In the genomic region with DNA sequence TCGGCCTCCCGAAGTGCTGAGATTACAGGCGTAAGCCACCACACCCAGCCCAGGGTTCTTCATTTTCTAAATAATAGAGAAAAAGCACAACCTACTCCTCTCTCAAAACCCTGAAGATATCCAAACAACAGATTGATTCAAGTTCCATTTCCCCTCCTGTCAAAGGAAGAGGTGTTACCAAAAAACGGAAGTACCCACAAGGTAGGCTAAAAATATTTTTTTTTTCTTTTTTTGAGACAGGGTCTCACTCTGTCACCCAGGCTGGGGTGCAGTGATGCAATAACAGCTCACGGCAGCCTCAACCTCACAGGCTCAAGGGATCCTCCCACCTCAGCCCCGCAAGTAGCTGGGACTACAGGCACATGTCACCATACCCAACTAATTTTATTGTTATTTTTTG, we compare ENCODE assay signal across 27 cellular contexts. TPM values are rescaled to one million over a fixed set of nuclear protein-coding genes. Genes with fewer than 3 reads are reported as not detected.
DNase-seq lines count a peak whose midpoint lies in the region; ATAC-seq lines count a peak whose summit lies in the region.
"Had no signal": no experiment of that assay in that cellular context is flagged by ENCODE, and none has a peak within 500 bp of the region (broad histone marks: within the 10 kb centered on the region; RNA-seq: fewer than 3 reads in every experiment).

No MANE protein-coding gene starts in this region.

- no peaks in the 10 kb centered on the region for H3K27me3 Mint-ChIP-seq in activated naive CD8-positive, alpha-beta T cell treated with anti-CD3 and anti-CD28 coated beads for 36 hours
- H3K27me3 Mint-ChIP-seq in stimulated activated memory B cell treated with anti-CD40 and anti-IgM and Interleukin-4, amounts not matched to agents 10 μg/mL and 1 μg/mL and 100 μg/mL, for 72 hours, result no peaks in the 10 kb centered on the region
- H3K27me3 Mint-ChIP-seq: activated naive CD8-positive, alpha-beta T cell treated with anti-CD3 and anti-CD28 coated beads, Interleukin-2, amount 10 ng/mL, durations not matched to agents 7 days and 5 days; activated T-helper 17 cell treated with anti-CD3 and anti-CD28 coated beads, Interleukin-2, amount 50 U/mL, for 72 hours; stimulated activated naive CD8-positive, alpha-beta T cell treated with anti-CD3 and anti-CD28 coated beads, Interleukin-15, amount 100 ng/mL, for 72 hours had no signal

- H3K4me3 Mint-ChIP-seq in activated naive CD8-positive, alpha-beta T cell treated with anti-CD3 and anti-CD28 coated beads for 36 hours, result no peak overlapping the region
- peak overlapping the region; percentile 15 for H3K4me3 Mint-ChIP-seq in stimulated activated memory B cell treated with anti-CD40 and anti-IgM and Interleukin-4, amounts not matched to agents 10 μg/mL and 1 μg/mL and 100 μg/mL, for 72 hours
- H3K4me3 Mint-ChIP-seq: activated naive CD8-positive, alpha-beta T cell treated with anti-CD3 and anti-CD28 coated beads, Interleukin-2, amount 10 ng/mL, durations not matched to agents 7 days and 5 days; activated T-helper 17 cell treated with anti-CD3 and anti-CD28 coated beads, Interleukin-2, amount 50 U/mL, for 72 hours; nephron progenitor cell; stimulated activated naive CD8-positive, alpha-beta T cell treated with anti-CD3 and anti-CD28 coated beads, Interleukin-15, amount 100 ng/mL, for 72 hours had no signal

- H3K4me1 Mint-ChIP-seq in activated naive CD8-positive, alpha-beta T cell treated with anti-CD3 and anti-CD28 coated beads for 36 hours, result peaks cover 22% of the 10 kb centered on the region
- H3K4me1 Mint-ChIP-seq in stimulated activated memory B cell treated with anti-CD40 and anti-IgM and Interleukin-4, amounts not matched to agents 10 μg/mL and 1 μg/mL and 100 μg/mL, for 72 hours, result peaks cover 12% of the 10 kb centered on the region
- H3K4me1 Mint-ChIP-seq: nephron progenitor cell had no signal

- DNase-seq in activated effector memory CD4-positive, alpha-beta T cell treated with anti-CD3 and anti-CD28 coated beads, Interleukin-2, amount 50 U/mL, for 16 hours, result peak; percentile 6
- DNase-seq in activated effector memory CD4-positive, alpha-beta T cell treated with Interleukin-2 at 50 U/mL for 16 hours, result no peak
- peak; percentile 10 for DNase-seq in NOMO-1 treated with dmso at 0.1 percent for 144 hours (lab: John Stamatoyannopoulos, UW; ENCODE audit: unreplicated experiment)
- DNase-seq in activated naive CD8-positive, alpha-beta T cell treated with anti-CD3 and anti-CD28 coated beads for 36 hours, result no peak
- DNase-seq in DMS 273 (lab: John Stamatoyannopoulos, UW; ENCODE audit: unreplicated experiment), result no peak
- no peak for DNase-seq in NCI-H1694 (lab: John Stamatoyannopoulos, UW)
- DNase-seq: 8988T; activated naive CD8-positive, alpha-beta T cell treated with anti-CD3 and anti-CD28 coated beads, Interleukin-2, amount 10 ng/mL, durations not matched to agents 7 days and 5 days; Calu3; DMS79 treated with DMSO at 0.1 percent for 48 hours; effector CD4-positive, alpha-beta T cell; GF-D8; H7; left colon; MM.1S; NCI-H146; NCI-H446; NCI-H82; nephron progenitor cell; OCI-M1; pancreas; stimulated activated naive CD8-positive, alpha-beta T cell treated with anti-CD3 and anti-CD28 coated beads, Interleukin-15, amount 100 ng/mL, for 72 hours; T-helper 2 cell; uterus had no signal

- peak; percentile 56 for ATAC-seq in stimulated activated memory B cell treated with anti-CD40 and anti-IgM and Interleukin-4, amounts not matched to agents 10 μg/mL and 1 μg/mL and 100 μg/mL, for 72 hours
- ATAC-seq in GM18511 (IDR thresholded peaks at IDR 0.05; ENCODE audit: unreplicated experiment), result no peak
- ATAC-seq: activated T-helper 17 cell treated with anti-CD3 and anti-CD28 coated beads, Interleukin-2, amount 50 U/mL, for 72 hours; left colon; pancreas; stimulated activated naive CD8-positive, alpha-beta T cell treated with anti-CD3 and anti-CD28 coated beads, Interleukin-15, amount 100 ng/mL, for 72 hours had no signal

- peak overlapping the region; percentile 56 for H3K27ac Mint-ChIP-seq in activated naive CD8-positive, alpha-beta T cell treated with anti-CD3 and anti-CD28 coated beads for 36 hours
- peak overlapping the region; percentile 72 for H3K27ac Mint-ChIP-seq in stimulated activated memory B cell treated with anti-CD40 and anti-IgM and Interleukin-4, amounts not matched to agents 10 μg/mL and 1 μg/mL and 100 μg/mL, for 72 hours
- H3K27ac Mint-ChIP-seq: activated naive CD8-positive, alpha-beta T cell treated with anti-CD3 and anti-CD28 coated beads, Interleukin-2, amount 10 ng/mL, durations not matched to agents 7 days and 5 days; activated T-helper 17 cell treated with anti-CD3 and anti-CD28 coated beads, Interleukin-2, amount 50 U/mL, for 72 hours; nephron progenitor cell had no signal

- H3K36me3 Mint-ChIP-seq in activated naive CD8-positive, alpha-beta T cell treated with anti-CD3 and anti-CD28 coated beads for 36 hours, result peaks cover 56% of the 10 kb centered on the region
- H3K36me3 Mint-ChIP-seq in stimulated activated memory B cell treated with anti-CD40 and anti-IgM and Interleukin-4, amounts not matched to agents 10 μg/mL and 1 μg/mL and 100 μg/mL, for 72 hours, result peaks cover 65% of the 10 kb centered on the region

- H3K9me3 Mint-ChIP-seq in activated naive CD8-positive, alpha-beta T cell treated with anti-CD3 and anti-CD28 coated beads for 36 hours, result no peaks in the 10 kb centered on the region
- H3K9me3 Mint-ChIP-seq in stimulated activated memory B cell treated with anti-CD40 and anti-IgM and Interleukin-4, amounts not matched to agents 10 μg/mL and 1 μg/mL and 100 μg/mL, for 72 hours, result no peaks in the 10 kb centered on the region
- H3K9me3 Mint-ChIP-seq: activated naive CD8-positive, alpha-beta T cell treated with anti-CD3 and anti-CD28 coated beads, Interleukin-2, amount 10 ng/mL, durations not matched to agents 7 days and 5 days; activated T-helper 17 cell treated with anti-CD3 and anti-CD28 coated beads, Interleukin-2, amount 50 U/mL, for 72 hours; nephron progenitor cell; stimulated activated naive CD8-positive, alpha-beta T cell treated with anti-CD3 and anti-CD28 coated beads, Interleukin-15, amount 100 ng/mL, for 72 hours had no signal

RNA-seq across cellular contexts. Expression of gene UTP6, which starts 18.9 kb away (rescaled TPM):
- 100 to 1,000 TPM; 167 to 171 TPM for total RNA-seq in activated naive CD8-positive, alpha-beta T cell treated with anti-CD3 and anti-CD28 coated beads for 36 hours

RNA-seq across cellular contexts. Expression of gene COPRS, which starts 23.5 kb away (rescaled TPM):
- total RNA-seq in activated naive CD8-positive, alpha-beta T cell treated with anti-CD3 and anti-CD28 coated beads for 36 hours, result 10 to 100 TPM; 68.3 to 69.8 TPM

RNA-seq across cellular contexts. Expression of gene SUZ12, which starts 54.2 kb away (rescaled TPM):
- total RNA-seq in activated naive CD8-positive, alpha-beta T cell treated with anti-CD3 and anti-CD28 coated beads for 36 hours, result 10 to 100 TPM; 79.1 to 85.0 TPM

Comparison
In these comparisons a context has a peak if more than half of its experiments do, and no peak if none do; other contexts are left out.
1. DNase-seq: peak in activated effector memory CD4-positive, alpha-beta T cell treated with anti-CD3 and anti-CD28 coated beads, Interleukin-2, amount 50 U/mL, for 16 hours (single experiment) and NOMO-1 treated with dmso at 0.1 percent for 144 hours (single experiment); none in activated effector memory CD4-positive, alpha-beta T cell treated with Interleukin-2 at 50 U/mL for 16 hours (single experiment), activated naive CD8-positive, alpha-beta T cell treated with anti-CD3 and anti-CD28 coated beads for 36 hours (single experiment), DMS 273 (single experiment) and NCI-H1694 (single experiment).